ENCODE assay signal across 8 cellular contexts in genomic region chr21:25735221-25735894, GRCh38. TPM values are rescaled to one million over a fixed set of nuclear protein-coding genes. Genes with fewer than 3 reads are reported as not detected.
DNase-seq lines count a peak whose midpoint lies in the region; ATAC-seq lines count a peak whose summit lies in the region.

No MANE protein-coding gene starts in this region.

- ATAC-seq in GM19372 (IDR thresholded peaks at IDR 0.05; ENCODE audit: low read depth, unreplicated experiment) (peak; percentile 60), HG03520 (IDR thresholded peaks at IDR 0.05; ENCODE audit: unreplicated experiment) (peak; percentile 55)

- DNase-seq in C1 segment of cervical spinal cord (lab: John Stamatoyannopoulos, UW) (peak; percentile 91 to 100 (median 97)), NCI-H774 (lab: John Stamatoyannopoulos, UW) (peak; percentile 86), lung microvascular endothelial cell (ENCODE audit: low read depth in 2 of 2) (peak; percentile 88 to 94)
- DNase-seq in activated CD8-positive, alpha-beta memory T cell treated with anti-CD3 and anti-CD28 coated beads for 1 hour (ENCODE audit: extremely low read depth in 1 of 2, low read depth in 1 of 2), result peak; percentile 76 to 80
- peak; percentile 90 for DNase-seq in effector CD4-positive, alpha-beta T cell
- DNase-seq in stimulated activated CD4-positive, alpha-beta T cell treated with anti-CD3 and anti-CD28 coated beads, TNF-alpha, amount 100 ng/mL, for 4 hours (ENCODE audit: low read depth in 3 of 3), result peak; percentile 74 to 80 (median 80)

RNA-seq across cellular contexts. Expression of gene GABPA, which starts 0.6 kb away (rescaled TPM):
- total RNA-seq in lung microvascular endothelial cell, result 21.8 and 25.8 TPM in 2 replicates

RNA-seq across cellular contexts. Expression of gene ATP5PF, which starts 0.7 kb away (rescaled TPM):
- 39.4 and 40.3 TPM in 2 replicates for total RNA-seq in lung microvascular endothelial cell

Comparison
In these comparisons a context has a peak if more than half of its experiments do, and no peak if none do; other contexts are left out.
1. Peak in every context shown above with its lines: DNase-seq and ATAC-seq.